8 cellular contexts compared by ENCODE assay signal in genomic region chr15:38253448-38253847, GRCh38. TPM values are rescaled to one million over a fixed set of nuclear protein-coding genes. Genes with fewer than 3 reads are reported as not detected.
DNase-seq lines count a peak whose midpoint lies in the region; ATAC-seq and TF ChIP-seq lines count a peak whose summit lies in the region.

No MANE protein-coding gene starts in this region.

- peak overlapping the region; percentile 95 for H3K27ac Mint-ChIP-seq in chondrocyte (ENCODE audit: unreplicated experiment)

- H3K4me3 Mint-ChIP-seq in chondrocyte (ENCODE audit: unreplicated experiment), result peak overlapping the region; percentile 89

- H3K9me2 ChIP-seq in PC-9 (ENCODE audit: insufficient read depth), result no peaks in the 10 kb centered on the region

- H2BK120ac ChIP-seq in mesenchymal stem cell (ENCODE audit: low read depth, low read length), result no peak overlapping the region

- H3K36me3 ChIP-seq in PC-9 (ENCODE audit: low read depth) (no peaks in the 10 kb centered on the region), mesenchymal stem cell (ENCODE audit: control insufficient read depth in 1 of 2, insufficient read depth in 2 of 2, low read depth in 1 of 2, low read length in 2 of 2) (no peaks in the 10 kb centered on the region), upper lobe of right lung (no peaks in the 10 kb centered on the region)

- H3K36me3 Mint-ChIP-seq in chondrocyte (ENCODE audit: low read depth), result no peaks in the 10 kb centered on the region

- H3K9me3 Mint-ChIP-seq in chondrocyte (ENCODE audit: low read depth), result no peaks in the 10 kb centered on the region

- H3K27me3 ChIP-seq in PC-9 (ENCODE audit: insufficient read depth, low read depth) (no peaks in the 10 kb centered on the region), mesenchymal stem cell (ENCODE audit: control insufficient read depth in 1 of 2, insufficient read depth in 1 of 2, low read length in 2 of 2) (no peaks in the 10 kb centered on the region), upper lobe of right lung (no peaks in the 10 kb centered on the region)

- peaks cover 46% of the 10 kb centered on the region for H3K4me1 Mint-ChIP-seq in chondrocyte (ENCODE audit: low read depth)

- H4K8ac ChIP-seq in mesenchymal stem cell (ENCODE audit: low read length), result no peak overlapping the region

- no peak overlapping the region for H2AK5ac ChIP-seq in mesenchymal stem cell (ENCODE audit: low read length, severe bottlenecking)

- H3K14ac ChIP-seq in mesenchymal stem cell (ENCODE audit: low read length in 2 of 2), result peak overlapping the region in 1 of 2 experiments; percentile 96

- H3K4me3 ChIP-seq in PC-9 (peak overlapping the region; percentile 80), mesenchymal stem cell (ENCODE audit: insufficient read depth in 1 of 2, low read depth in 1 of 2, low read length in 2 of 2) (peak overlapping the region; percentile 82 to 96), upper lobe of right lung (peak overlapping the region; percentile 80)

- H3K4me1 ChIP-seq in PC-9 (replicated peaks; ENCODE audit: insufficient read depth) (peaks cover 31% of the 10 kb centered on the region), mesenchymal stem cell (ENCODE audit: control insufficient read depth, insufficient read depth, low read depth, low read length) (no peaks in the 10 kb centered on the region), upper lobe of right lung (peaks cover 22% of the 10 kb centered on the region)

- peak overlapping the region; percentile 96 to 100 for H3K18ac ChIP-seq in mesenchymal stem cell (ENCODE audit: low read depth in 1 of 2, low read length in 2 of 2)

- ATAC-seq in upper lobe of right lung, result no peak
- no peak for ATAC-seq in HG02610 (IDR thresholded peaks at IDR 0.05; ENCODE audit: unreplicated experiment)

- peaks cover 11% of the 10 kb centered on the region; the same call in 1 of the 2 replicates for H3F3A ChIP-seq in PC-9 (ENCODE audit: insufficient read depth, low read depth)

- H3K4me2 ChIP-seq in PC-9 (peak overlapping the region; percentile 81), mesenchymal stem cell (ENCODE audit: low read length, poor library complexity, severe bottlenecking) (peak overlapping the region; percentile 56)

- H3K9ac ChIP-seq in mesenchymal stem cell (ENCODE audit: low read length), result peak overlapping the region; percentile 95

- no TSS peak for BruUV-seq in PC-9 (replicated peaks; lab: Mats Ljungman, UMichigan)

- H3K23ac ChIP-seq in mesenchymal stem cell (ENCODE audit: low read length in 2 of 2), result no peak overlapping the region

- H3K79me2 ChIP-seq in PC-9 (ENCODE audit: low read depth), result peaks cover 58% of the 10 kb centered on the region

- H2AFZ ChIP-seq in PC-9 (no peak overlapping the region; the same call in 1 of the 2 replicates), mesenchymal stem cell (ENCODE audit: low read depth, low read length) (no peak overlapping the region)

- H2BK12ac ChIP-seq in mesenchymal stem cell (ENCODE audit: low read length in 2 of 2), result peak overlapping the region in 1 of 2 experiments; percentile 18

- H2BK15ac ChIP-seq in mesenchymal stem cell (ENCODE audit: low read depth, poor library complexity, severe bottlenecking), result no peak overlapping the region

- no peaks in the 10 kb centered on the region for H3K79me1 ChIP-seq in mesenchymal stem cell (replicated peaks; ENCODE audit: low read length, poor library complexity, severe bottlenecking)

- CTCF ChIA-PET in PC-9 (lab: Charles Lee), result interaction anchor here (0.5 to 1.0 kb wide), 5 partner anchors 56 to 1922 kb away, joined by 3 to 9 read pairs (median 3); no protein-coding TSS in a partner anchor

- TF ChIP-seq CTCF in PC-9 (conservative IDR thresholded peaks at IDR 0.05) (no peak), chondrocyte (IDR thresholded peaks at IDR 0.05) (no peak), upper lobe of right lung (IDR thresholded peaks at IDR 0.05) (no peak)

- intact Hi-C loops in PC-9 (cut with micrococcal nuclease; ENCODE audit: unreplicated experiment) (no loop called here), upper lobe of right lung (cut with DNase I) (no loop called here)

- peak overlapping the region; percentile 1 to 6 for H3K4ac ChIP-seq in mesenchymal stem cell (ENCODE audit: low read depth in 1 of 2, low read length in 2 of 2)

- peak overlapping the region; percentile 49 for H2BK5ac ChIP-seq in mesenchymal stem cell (ENCODE audit: low read depth, low read length, poor library complexity, severe bottlenecking)

- POLR2A ChIA-PET in PC-9 (lab: Charles Lee; ENCODE audit: unreplicated experiment), result interaction anchor here (0.6 to 0.9 kb wide), 3 partner anchors 181 to 1079 kb away, joined by 3 to 11 read pairs (median 3); no protein-coding TSS in a partner anchor

- DNase-seq in NCI-H510A treated with DMSO at 0.1 percent for 48 hours (lab: John Stamatoyannopoulos, UW) (peak; percentile 3), NCI-H510A (lab: John Stamatoyannopoulos, UW) (no peak), PC-9 (peak; percentile 8 to 74), chondrocyte (ENCODE audit: low spot score) (no peak), mesenchymal stem cell (peak; percentile 58), upper lobe of right lung (no peak), GM19240 (ENCODE audit: insufficient read length, low spot score) (no peak)

- H4K20me1 ChIP-seq in PC-9 (ENCODE audit: insufficient read depth), result peaks cover 11% of the 10 kb centered on the region; the same call in 1 of the 2 replicates

- H3K27ac ChIP-seq in PC-9 (peak overlapping the region; percentile 43), mesenchymal stem cell (ENCODE audit: low read length, poor library complexity, severe bottlenecking) (peak overlapping the region; percentile 61), upper lobe of right lung (peak overlapping the region; percentile 97)

- H3K9me3 ChIP-seq in PC-9 (ENCODE audit: insufficient read depth, low read depth) (no peaks in the 10 kb centered on the region), mesenchymal stem cell (ENCODE audit: control insufficient read depth, low read length) (no peaks in the 10 kb centered on the region), upper lobe of right lung (no peaks in the 10 kb centered on the region)

- WGBS in mesenchymal stem cell, result under 1% methylated on average over 3 of the region's 5 CpGs

- H4K91ac ChIP-seq in mesenchymal stem cell (ENCODE audit: low read length), result no peak overlapping the region

- H3K27me3 Mint-ChIP-seq in chondrocyte (ENCODE audit: low read depth), result no peaks in the 10 kb centered on the region

RNA-seq across cellular contexts. Expression of gene SPRED1, which starts 0.8 kb away (rescaled TPM):
- total RNA-seq in PC-9 (2021) (16.5 and 21.3 TPM in 2 replicates), chondrocyte (26.7 to 29.8 TPM (median 26.8 TPM) in 3 replicates), upper lobe of right lung (62.1 TPM)
- 22.0 TPM for polyA plus RNA-seq in mesenchymal stem cell (2013, experiment 1 of 2)
- polyA plus RNA-seq in mesenchymal stem cell (2013, experiment 2 of 2), result 23.3 TPM

Comparison
In these comparisons a context has a peak if more than half of its experiments do, and no peak if none do; other contexts are left out.
1. DNase-seq: peak in NCI-H510A treated with DMSO at 0.1 percent for 48 hours (single experiment), PC-9 (2 of 2) and mesenchymal stem cell (single experiment); none in NCI-H510A (single experiment), chondrocyte (single experiment), upper lobe of right lung (single experiment) and GM19240 (single experiment).
2. H3K27ac ChIP-seq: peak in every context shown above with its lines; median percentile 97 in upper lobe of right lung; 61 in mesenchymal stem cell; 43 in PC-9.
3. Peak in every context shown above with its lines, with median percentiles within 50 percentile points of each other: H3K4me3 ChIP-seq.